Comparison of ENCODE assay signal across 1 cellular context in genomic region chr2:10447300-10448207, GRCh38.
A peak's percentile ranks its signal among the peaks of the same experiment; 100 is the strongest.
TF ChIP-seq lines count a peak whose summit lies in the region.

No MANE protein-coding gene starts in this region.

TF ChIP-seq in HepG2, 621 proteins besides CTCF, POLR2A, EP300 and RAD21 (continued from another document and continues in another):
- no peak for TF ChIP-seq PRDM10 (CRISPR knock-in tag; IDR thresholded peaks at IDR 0.05; ENCODE audit: low read depth)
- no peak for TF ChIP-seq NFE2L1 (CRISPR knock-in tag; IDR thresholded peaks at IDR 0.05; ENCODE audit: borderline replicate concordance)
- TF ChIP-seq, protein P1, sequence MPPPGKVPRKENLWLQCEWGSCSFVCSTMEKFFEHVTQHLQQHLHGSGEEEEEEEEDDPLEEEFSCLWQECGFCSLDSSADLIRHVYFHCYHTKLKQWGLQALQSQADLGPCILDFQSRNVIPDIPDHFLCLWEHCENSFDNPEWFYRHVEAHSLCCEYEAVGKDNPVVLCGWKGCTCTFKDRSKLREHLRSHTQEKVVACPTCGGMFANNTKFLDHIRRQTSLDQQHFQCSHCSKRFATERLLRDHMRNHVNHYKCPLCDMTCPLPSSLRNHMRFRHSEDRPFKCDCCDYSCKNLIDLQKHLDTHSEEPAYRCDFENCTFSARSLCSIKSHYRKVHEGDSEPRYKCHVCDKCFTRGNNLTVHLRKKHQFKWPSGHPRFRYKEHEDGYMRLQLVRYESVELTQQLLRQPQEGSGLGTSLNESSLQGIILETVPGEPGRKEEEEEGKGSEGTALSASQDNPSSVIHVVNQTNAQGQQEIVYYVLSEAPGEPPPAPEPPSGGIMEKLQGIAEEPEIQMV (CRISPR knock-in tag; IDR thresholded peaks at IDR 0.05; ENCODE audit: low read depth): peak; percentile 80; the same call in 1 of the 2 replicates
- TF ChIP-seq ZNF562 (CRISPR knock-in tag; IDR thresholded peaks at IDR 0.05; ENCODE audit: borderline replicate concordance): peak; percentile 96; the same call in 1 of the 2 replicates
- no peak for TF ChIP-seq MIER3 (CRISPR knock-in tag; IDR thresholded peaks at IDR 0.05; ENCODE audit: borderline replicate concordance)
- no peak for TF ChIP-seq KLF13 (CRISPR knock-in tag; IDR thresholded peaks at IDR 0.05)
- TF ChIP-seq ZNF546 (CRISPR knock-in tag; conservative IDR thresholded peaks at IDR 0.05): peak; percentile 93
- TF ChIP-seq MBNL3 (CRISPR knock-in tag; conservative IDR thresholded peaks at IDR 0.05): 0 out of 2 replicates have a peak, but pooled peaks have one; percentile 57
- TF ChIP-seq POGZ (CRISPR knock-in tag; IDR thresholded peaks at IDR 0.05): no peak; the same call in 1 of the 2 replicates
- no peak for TF ChIP-seq REXO4 (CRISPR knock-in tag; IDR thresholded peaks at IDR 0.05; ENCODE audit: borderline replicate concordance)
- TF ChIP-seq, protein P2, sequence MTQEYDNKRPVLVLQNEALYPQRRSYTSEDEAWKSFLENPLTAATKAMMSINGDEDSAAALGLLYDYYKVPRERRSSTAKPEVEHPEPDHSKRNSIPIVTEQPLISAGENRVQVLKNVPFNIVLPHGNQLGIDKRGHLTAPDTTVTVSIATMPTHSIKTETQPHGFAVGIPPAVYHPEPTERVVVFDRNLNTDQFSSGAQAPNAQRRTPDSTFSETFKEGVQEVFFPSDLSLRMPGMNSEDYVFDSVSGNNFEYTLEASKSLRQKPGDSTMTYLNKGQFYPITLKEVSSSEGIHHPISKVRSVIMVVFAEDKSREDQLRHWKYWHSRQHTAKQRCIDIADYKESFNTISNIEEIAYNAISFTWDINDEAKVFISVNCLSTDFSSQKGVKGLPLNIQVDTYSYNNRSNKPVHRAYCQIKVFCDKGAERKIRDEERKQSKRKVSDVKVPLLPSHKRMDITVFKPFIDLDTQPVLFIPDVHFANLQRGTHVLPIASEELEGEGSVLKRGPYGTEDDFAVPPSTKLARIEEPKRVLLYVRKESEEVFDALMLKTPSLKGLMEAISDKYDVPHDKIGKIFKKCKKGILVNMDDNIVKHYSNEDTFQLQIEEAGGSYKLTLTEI (CRISPR knock-in tag; conservative IDR thresholded peaks at IDR 0.05): no peak; the same call in 1 of the 2 replicates
- peak; percentile 98 for TF ChIP-seq MEIS2 (CRISPR knock-in tag; IDR thresholded peaks at IDR 0.05)
- TF ChIP-seq ZNF558 (CRISPR knock-in tag; IDR thresholded peaks at IDR 0.05; ENCODE audit: borderline replicate concordance): peak; percentile 99; the same call in 1 of the 2 replicates
- TF ChIP-seq TCF12 (IDR thresholded peaks at IDR 0.05): no peak
- peak; percentile 93 for TF ChIP-seq TCF12 (CRISPR knock-in tag; IDR thresholded peaks at IDR 0.05)
- TF ChIP-seq ZFP82 (CRISPR knock-in tag; IDR thresholded peaks at IDR 0.05; ENCODE audit: borderline replicate concordance): no peak
- TF ChIP-seq, protein P3, sequence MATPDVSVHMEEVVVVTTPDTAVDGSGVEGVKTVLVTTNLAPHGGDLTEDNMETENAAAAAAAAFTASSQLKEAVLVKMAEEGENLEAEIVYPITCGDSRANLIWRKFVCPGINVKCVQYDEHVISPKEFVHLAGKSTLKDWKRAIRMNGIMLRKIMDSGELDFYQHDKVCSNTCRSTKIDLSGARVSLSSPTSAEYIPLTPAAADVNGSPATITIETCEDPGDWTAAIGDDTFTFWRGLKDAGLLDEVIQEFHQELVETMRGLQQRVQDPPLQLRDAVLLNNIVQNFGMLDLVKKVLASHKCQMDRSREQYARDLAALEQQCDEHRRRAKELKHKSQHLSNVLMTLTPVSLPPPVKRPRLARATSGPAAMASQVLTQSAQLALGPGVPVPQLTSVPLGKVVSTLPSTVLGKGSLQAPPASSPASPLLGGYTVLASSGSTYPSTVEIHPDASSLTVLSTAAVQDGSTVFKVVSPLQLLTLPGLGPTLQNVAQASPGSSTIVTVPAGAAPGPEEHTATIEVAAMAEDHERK (CRISPR knock-in tag; IDR thresholded peaks at IDR 0.05; ENCODE audit: low read depth): no peak
- no peak for TF ChIP-seq SUZ12 (IDR thresholded peaks at IDR 0.05; ENCODE audit: low read depth, low read length)
- peak; percentile 96; the same call in 1 of the 2 replicates for TF ChIP-seq SRY (CRISPR knock-in tag; IDR thresholded peaks at IDR 0.05)
- TF ChIP-seq IKZF4 (CRISPR knock-in tag; IDR thresholded peaks at IDR 0.05; ENCODE audit: borderline replicate concordance, low read depth, not compliant biosample characterization): peak; percentile 99
- TF ChIP-seq HCFC1 (IDR thresholded peaks at IDR 0.05; ENCODE audit: low read depth, low read length): no peak
- no peak for TF ChIP-seq CC2D1A (CRISPR knock-in tag; IDR thresholded peaks at IDR 0.05)
- TF ChIP-seq ZNF572 (CRISPR knock-in tag; IDR thresholded peaks at IDR 0.05): no peak
- TF ChIP-seq, protein P4, sequence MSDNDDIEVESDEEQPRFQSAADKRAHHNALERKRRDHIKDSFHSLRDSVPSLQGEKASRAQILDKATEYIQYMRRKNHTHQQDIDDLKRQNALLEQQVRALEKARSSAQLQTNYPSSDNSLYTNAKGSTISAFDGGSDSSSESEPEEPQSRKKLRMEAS (IDR thresholded peaks at IDR 0.05): peak; percentile 100
- TF ChIP-seq, protein P5, sequence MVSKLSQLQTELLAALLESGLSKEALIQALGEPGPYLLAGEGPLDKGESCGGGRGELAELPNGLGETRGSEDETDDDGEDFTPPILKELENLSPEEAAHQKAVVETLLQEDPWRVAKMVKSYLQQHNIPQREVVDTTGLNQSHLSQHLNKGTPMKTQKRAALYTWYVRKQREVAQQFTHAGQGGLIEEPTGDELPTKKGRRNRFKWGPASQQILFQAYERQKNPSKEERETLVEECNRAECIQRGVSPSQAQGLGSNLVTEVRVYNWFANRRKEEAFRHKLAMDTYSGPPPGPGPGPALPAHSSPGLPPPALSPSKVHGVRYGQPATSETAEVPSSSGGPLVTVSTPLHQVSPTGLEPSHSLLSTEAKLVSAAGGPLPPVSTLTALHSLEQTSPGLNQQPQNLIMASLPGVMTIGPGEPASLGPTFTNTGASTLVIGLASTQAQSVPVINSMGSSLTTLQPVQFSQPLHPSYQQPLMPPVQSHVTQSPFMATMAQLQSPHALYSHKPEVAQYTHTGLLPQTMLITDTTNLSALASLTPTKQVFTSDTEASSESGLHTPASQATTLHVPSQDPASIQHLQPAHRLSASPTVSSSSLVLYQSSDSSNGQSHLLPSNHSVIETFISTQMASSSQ (IDR thresholded peaks at IDR 0.05; ENCODE audit: low read depth): no peak
- TF ChIP-seq, protein P5 (CRISPR knock-in tag; IDR thresholded peaks at IDR 0.05; ENCODE audit: borderline replicate concordance): peak; percentile 49
- peak; percentile 97 for TF ChIP-seq MXD4 (CRISPR knock-in tag; IDR thresholded peaks at IDR 0.05)
- peak; percentile 93 for TF ChIP-seq SALL1 (CRISPR knock-in tag; IDR thresholded peaks at IDR 0.05)
- peak; percentile 19; the same call in 1 of the 2 replicates for TF ChIP-seq RXRA (CRISPR knock-in tag; IDR thresholded peaks at IDR 0.05)
- no peak for TF ChIP-seq NFRKB (IDR thresholded peaks at IDR 0.05)
- TF ChIP-seq KDM1A (CRISPR knock-in tag; IDR thresholded peaks at IDR 0.05): no peak
- TF ChIP-seq, protein P6, sequence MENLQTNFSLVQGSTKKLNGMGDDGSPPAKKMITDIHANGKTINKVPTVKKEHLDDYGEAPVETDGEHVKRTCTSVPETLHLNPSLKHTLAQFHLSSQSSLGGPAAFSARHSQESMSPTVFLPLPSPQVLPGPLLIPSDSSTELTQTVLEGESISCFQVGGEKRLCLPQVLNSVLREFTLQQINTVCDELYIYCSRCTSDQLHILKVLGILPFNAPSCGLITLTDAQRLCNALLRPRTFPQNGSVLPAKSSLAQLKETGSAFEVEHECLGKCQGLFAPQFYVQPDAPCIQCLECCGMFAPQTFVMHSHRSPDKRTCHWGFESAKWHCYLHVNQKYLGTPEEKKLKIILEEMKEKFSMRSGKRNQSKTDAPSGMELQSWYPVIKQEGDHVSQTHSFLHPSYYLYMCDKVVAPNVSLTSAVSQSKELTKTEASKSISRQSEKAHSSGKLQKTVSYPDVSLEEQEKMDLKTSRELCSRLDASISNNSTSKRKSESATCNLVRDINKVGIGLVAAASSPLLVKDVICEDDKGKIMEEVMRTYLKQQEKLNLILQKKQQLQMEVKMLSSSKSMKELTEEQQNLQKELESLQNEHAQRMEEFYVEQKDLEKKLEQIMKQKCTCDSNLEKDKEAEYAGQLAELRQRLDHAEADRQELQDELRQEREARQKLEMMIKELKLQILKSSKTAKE (CRISPR knock-in tag; IDR thresholded peaks at IDR 0.05; ENCODE audit: borderline replicate concordance): no peak
- peak; percentile 99 for TF ChIP-seq ZSCAN20 (CRISPR knock-in tag; IDR thresholded peaks at IDR 0.05; ENCODE audit: borderline replicate concordance)
- TF ChIP-seq, protein P7, sequence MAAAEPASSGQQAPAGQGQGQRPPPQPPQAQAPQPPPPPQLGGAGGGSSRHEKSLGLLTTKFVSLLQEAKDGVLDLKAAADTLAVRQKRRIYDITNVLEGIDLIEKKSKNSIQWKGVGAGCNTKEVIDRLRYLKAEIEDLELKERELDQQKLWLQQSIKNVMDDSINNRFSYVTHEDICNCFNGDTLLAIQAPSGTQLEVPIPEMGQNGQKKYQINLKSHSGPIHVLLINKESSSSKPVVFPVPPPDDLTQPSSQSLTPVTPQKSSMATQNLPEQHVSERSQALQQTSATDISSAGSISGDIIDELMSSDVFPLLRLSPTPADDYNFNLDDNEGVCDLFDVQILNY (CRISPR knock-in tag; conservative IDR thresholded peaks at IDR 0.05): peak; percentile 26
- TF ChIP-seq ZMAT3 (CRISPR knock-in tag; conservative IDR thresholded peaks at IDR 0.05): peak; percentile 99
- TF ChIP-seq STAG1 (CRISPR knock-in tag; IDR thresholded peaks at IDR 0.05): no peak
- TF ChIP-seq EHMT2 (IDR thresholded peaks at IDR 0.05; ENCODE audit: borderline replicate concordance, low read depth, low read length): no peak
- TF ChIP-seq, protein P8, sequence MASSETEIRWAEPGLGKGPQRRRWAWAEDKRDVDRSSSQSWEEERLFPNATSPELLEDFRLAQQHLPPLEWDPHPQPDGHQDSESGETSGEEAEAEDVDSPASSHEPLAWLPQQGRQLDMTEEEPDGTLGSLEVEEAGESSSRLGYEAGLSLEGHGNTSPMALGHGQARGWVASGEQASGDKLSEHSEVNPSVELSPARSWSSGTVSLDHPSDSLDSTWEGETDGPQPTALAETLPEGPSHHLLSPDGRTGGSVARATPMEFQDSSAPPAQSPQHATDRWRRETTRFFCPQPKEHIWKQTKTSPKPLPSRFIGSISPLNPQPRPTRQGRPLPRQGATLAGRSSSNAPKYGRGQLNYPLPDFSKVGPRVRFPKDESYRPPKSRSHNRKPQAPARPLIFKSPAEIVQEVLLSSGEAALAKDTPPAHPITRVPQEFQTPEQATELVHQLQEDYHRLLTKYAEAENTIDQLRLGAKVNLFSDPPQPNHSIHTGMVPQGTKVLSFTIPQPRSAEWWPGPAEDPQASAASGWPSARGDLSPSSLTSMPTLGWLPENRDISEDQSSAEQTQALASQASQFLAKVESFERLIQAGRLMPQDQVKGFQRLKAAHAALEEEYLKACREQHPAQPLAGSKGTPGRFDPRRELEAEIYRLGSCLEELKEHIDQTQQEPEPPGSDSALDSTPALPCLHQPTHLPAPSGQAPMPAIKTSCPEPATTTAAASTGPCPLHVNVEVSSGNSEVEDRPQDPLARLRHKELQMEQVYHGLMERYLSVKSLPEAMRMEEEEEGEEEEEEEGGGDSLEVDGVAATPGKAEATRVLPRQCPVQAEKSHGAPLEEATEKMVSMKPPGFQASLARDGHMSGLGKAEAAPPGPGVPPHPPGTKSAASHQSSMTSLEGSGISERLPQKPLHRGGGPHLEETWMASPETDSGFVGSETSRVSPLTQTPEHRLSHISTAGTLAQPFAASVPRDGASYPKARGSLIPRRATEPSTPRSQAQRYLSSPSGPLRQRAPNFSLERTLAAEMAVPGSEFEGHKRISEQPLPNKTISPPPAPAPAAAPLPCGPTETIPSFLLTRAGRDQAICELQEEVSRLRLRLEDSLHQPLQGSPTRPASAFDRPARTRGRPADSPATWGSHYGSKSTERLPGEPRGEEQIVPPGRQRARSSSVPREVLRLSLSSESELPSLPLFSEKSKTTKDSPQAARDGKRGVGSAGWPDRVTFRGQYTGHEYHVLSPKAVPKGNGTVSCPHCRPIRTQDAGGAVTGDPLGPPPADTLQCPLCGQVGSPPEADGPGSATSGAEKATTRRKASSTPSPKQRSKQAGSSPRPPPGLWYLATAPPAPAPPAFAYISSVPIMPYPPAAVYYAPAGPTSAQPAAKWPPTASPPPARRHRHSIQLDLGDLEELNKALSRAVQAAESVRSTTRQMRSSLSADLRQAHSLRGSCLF (CRISPR knock-in tag; IDR thresholded peaks at IDR 0.05; ENCODE audit: borderline replicate concordance): peak; percentile 78; the same call in 1 of the 2 replicates
- TF ChIP-seq ZNF674 (CRISPR knock-in tag; IDR thresholded peaks at IDR 0.05; ENCODE audit: low read depth): peak; percentile 23; the same call in 1 of the 2 replicates
- TF ChIP-seq ZNF292 (CRISPR knock-in tag; IDR thresholded peaks at IDR 0.05; ENCODE audit: borderline replicate concordance, low read depth): no peak
- TF ChIP-seq FOXM1 (CRISPR knock-in tag; IDR thresholded peaks at IDR 0.05): no peak
